Comparison of ENCODE assay signal across 15 cellular contexts in the genomic region with DNA sequence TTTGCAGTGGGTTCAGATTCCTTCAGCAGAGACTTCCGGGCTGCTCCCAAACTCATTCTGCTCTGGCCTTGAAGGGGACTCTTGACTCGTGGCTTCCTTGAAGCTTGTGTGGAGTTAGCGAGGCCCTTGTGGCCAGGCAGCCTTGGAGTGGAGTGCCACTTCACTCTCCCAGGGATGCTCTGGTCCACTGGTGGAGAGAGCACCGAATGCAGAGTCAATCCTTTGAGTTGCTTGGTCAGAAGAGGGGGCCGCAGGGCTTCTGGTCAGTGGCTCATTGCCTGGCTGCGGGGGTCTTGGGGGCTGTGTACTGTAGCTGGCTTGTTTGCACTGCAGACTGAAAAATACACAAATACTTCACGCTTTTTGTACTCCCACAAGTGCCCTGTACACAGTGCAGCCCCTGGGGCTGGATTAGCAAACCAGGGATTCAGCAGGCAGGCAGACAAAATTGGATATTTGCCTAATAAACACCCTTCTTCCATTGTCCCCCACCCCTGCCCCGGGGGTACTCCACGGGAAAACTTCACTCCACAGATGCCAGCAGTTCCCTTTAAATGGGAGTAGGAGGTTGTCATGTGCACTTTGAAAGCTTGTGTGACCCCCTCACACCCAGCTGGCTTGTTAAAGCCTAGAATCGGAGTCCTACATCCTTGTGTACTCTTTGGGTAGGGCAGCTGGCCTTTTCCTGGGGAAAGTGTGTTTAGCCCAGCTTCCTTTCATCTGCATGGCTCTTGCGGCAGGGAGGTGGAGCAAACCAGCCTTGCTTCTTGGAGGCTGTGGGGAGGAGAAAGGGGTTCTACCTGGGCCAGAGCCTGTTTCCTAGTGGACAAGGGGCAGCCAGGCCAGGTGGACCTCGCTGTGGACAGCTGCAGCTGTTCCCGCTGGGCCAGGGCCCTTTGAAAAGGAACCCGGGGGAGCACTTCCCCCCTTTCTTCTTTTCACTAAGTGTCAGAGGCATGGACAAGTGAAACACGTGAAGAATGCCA. TPM values are rescaled to one million over a fixed set of nuclear protein-coding genes. Genes with fewer than 3 reads are reported as not detected.
DNase-seq lines count a peak whose midpoint lies in the region; ATAC-seq and TF ChIP-seq lines count a peak whose summit lies in the region.
"Had no signal": no experiment of that assay in that cellular context is flagged by ENCODE, and none has a peak within 500 bp of the region (broad histone marks: within the 10 kb centered on the region; RNA-seq: fewer than 3 reads in every experiment).

No MANE protein-coding gene starts in this region.

- TF ChIP-seq CTCF in fibroblast of villous mesenchyme (IDR thresholded peaks at IDR 0.05; ENCODE audit: insufficient read depth, low read depth, low read length) (no peak), neural progenitor cell (IDR thresholded peaks at IDR 0.05) (no peak)

- H3K4me1 ChIP-seq in HUES64 (ENCODE audit: insufficient read depth, low read length) (peaks cover 52% of the 10 kb centered on the region), neural progenitor cell (peaks cover 50% of the 10 kb centered on the region)

- H3K9me3 Mint-ChIP-seq in neural progenitor cell = no peaks in the 10 kb centered on the region
- no peaks in the 10 kb centered on the region for H3K9me3 Mint-ChIP-seq in activated T-cell treated with anti-CD3 and anti-CD28 coated beads, Interleukin-2, amount 50 U/mL, for 4 hours
- H3K9me3 Mint-ChIP-seq: activated naive CD4-positive, alpha-beta T cell treated with anti-CD3 and anti-CD28 coated beads, Interleukin-2, amount 10 ng/mL, durations not matched to agents 7 days and 5 days; immature natural killer cell had no signal

- H3K27me3 ChIP-seq in HUES64 (ENCODE audit: insufficient read depth, low read length) (no peaks in the 10 kb centered on the region), neural progenitor cell (no peaks in the 10 kb centered on the region)

- H3K4me1 Mint-ChIP-seq in neural progenitor cell = peaks cover 64% of the 10 kb centered on the region
- no peaks in the 10 kb centered on the region for H3K4me1 Mint-ChIP-seq in activated T-cell treated with anti-CD3 and anti-CD28 coated beads, Interleukin-2, amount 50 U/mL, for 4 hours (ENCODE audit: low read depth)
- H3K4me1 Mint-ChIP-seq: immature natural killer cell had no signal

- no peak for ATAC-seq in HG03571 (IDR thresholded peaks at IDR 0.05; ENCODE audit: unreplicated experiment)
- ATAC-seq in left ventricle myocardium superior = no peak
- ATAC-seq in activated T-cell treated with anti-CD3 and anti-CD28 coated beads, Interleukin-2, amount 50 U/mL, for 4 hours = no peak

- H3K27ac ChIP-seq in HUES64 (ENCODE audit: low read depth, low read length) (peak overlapping the region; percentile 97; the same call in 1 of the 2 replicates), neural progenitor cell (peak overlapping the region; percentile 94)
- H3K27ac ChIP-seq: KMS-11 had no signal

- H3K9me3 ChIP-seq in HUES64 (ENCODE audit: insufficient read depth, low read depth, low read length) (no peaks in the 10 kb centered on the region), neural progenitor cell (ENCODE audit: low read depth) (no peaks in the 10 kb centered on the region)
- H3K9me3 ChIP-seq: Caco-2 had no signal

- peaks cover 90% of the 10 kb centered on the region for H3K79me2 ChIP-seq in neural progenitor cell (ENCODE audit: low read depth)

- H4K20me1 ChIP-seq in neural progenitor cell (ENCODE audit: low read depth) = peaks cover 58% of the 10 kb centered on the region

- no peaks in the 10 kb centered on the region for H3K36me3 ChIP-seq in HUES64 (ENCODE audit: insufficient read depth, low read length)
- no peaks in the 10 kb centered on the region for H3K36me3 ChIP-seq in neural progenitor cell

- peaks cover under 1% of the 10 kb centered on the region for H3K36me3 Mint-ChIP-seq in neural progenitor cell
- H3K36me3 Mint-ChIP-seq in activated T-cell treated with anti-CD3 and anti-CD28 coated beads, Interleukin-2, amount 50 U/mL, for 4 hours (ENCODE audit: insufficient read depth) = no peaks in the 10 kb centered on the region
- H3K36me3 Mint-ChIP-seq: activated naive CD4-positive, alpha-beta T cell treated with anti-CD3 and anti-CD28 coated beads, Interleukin-2, amount 10 ng/mL, durations not matched to agents 7 days and 5 days; immature natural killer cell had no signal

- WGBS in HUES64 = 18% methylated on average over 15 of the region's 15 CpGs

- peak overlapping the region; percentile 81 for H3K4me2 ChIP-seq in neural progenitor cell
- H3K4me2 ChIP-seq: KMS-11 had no signal

- H3F3A ChIP-seq in neural progenitor cell (ENCODE audit: low read depth) = peaks cover 76% of the 10 kb centered on the region

- peak overlapping the region; percentile 46 for H3K9ac ChIP-seq in HUES64 (ENCODE audit: low read depth, low read length)
- H3K9ac ChIP-seq in neural progenitor cell = no peak overlapping the region
- H3K9ac ChIP-seq: KMS-11 had no signal

- intact Hi-C loops in left ventricle myocardium superior (cut with micrococcal nuclease) = no loop called here

- peak overlapping the region; percentile 83 for H3K27ac Mint-ChIP-seq in neural progenitor cell
- H3K27ac Mint-ChIP-seq: activated naive CD4-positive, alpha-beta T cell treated with anti-CD3 and anti-CD28 coated beads, Interleukin-2, amount 10 ng/mL, durations not matched to agents 7 days and 5 days; immature natural killer cell had no signal

- peak overlapping the region; percentile 93 for H3K4me3 Mint-ChIP-seq in neural progenitor cell
- no peak overlapping the region for H3K4me3 Mint-ChIP-seq in activated T-cell treated with anti-CD3 and anti-CD28 coated beads, Interleukin-2, amount 50 U/mL, for 4 hours
- H3K4me3 Mint-ChIP-seq: activated naive CD4-positive, alpha-beta T cell treated with anti-CD3 and anti-CD28 coated beads, Interleukin-2, amount 10 ng/mL, durations not matched to agents 7 days and 5 days had no signal

- H3K4me3 ChIP-seq in HUES64 (ENCODE audit: low read length) (peak overlapping the region; percentile 89), fibroblast of villous mesenchyme (ENCODE audit: low read depth, low read length) (peak overlapping the region; percentile 88), neural progenitor cell (peak overlapping the region; percentile 89)

- H2AFZ ChIP-seq in neural progenitor cell (replicated peaks) = no peak overlapping the region

- H3K27me3 Mint-ChIP-seq in neural progenitor cell (ENCODE audit: insufficient read depth, low read depth) = peaks cover 9% of the 10 kb centered on the region
- peaks cover 77% of the 10 kb centered on the region for H3K27me3 Mint-ChIP-seq in activated T-cell treated with anti-CD3 and anti-CD28 coated beads, Interleukin-2, amount 50 U/mL, for 4 hours (ENCODE audit: low read depth)

- DNase-seq in ELF-1 (ENCODE audit: low read depth, low spot score) (peak; percentile 75), fibroblast of villous mesenchyme (ENCODE audit: low read depth) (peak; percentile 66), neural progenitor cell (ENCODE audit: low spot score) (peak; percentile 77), left ventricle myocardium superior (no peak)
- DNase-seq in activated T-cell treated with anti-CD3 and anti-CD28 coated beads, Interleukin-2, amount 50 U/mL, for 4 hours = no peak
- DNase-seq: activated CD4-positive, alpha-beta T cell treated with anti-CD3 and anti-CD28 coated beads, Interleukin-2, amount 50 U/mL, for 1 hour; activated naive CD4-positive, alpha-beta T cell treated with anti-CD3 and anti-CD28 coated beads, Interleukin-2, amount 10 ng/mL, durations not matched to agents 7 days and 5 days; Caco-2; central memory CD4-positive, alpha-beta T cell; immature natural killer cell; NCI-H2029; T-helper 1 cell had no signal

RNA-seq across cellular contexts. Expression of a gene that starts 3.4 kb away (rescaled TPM):
- 21.8 TPM for polyA plus RNA-seq in HUES64 (2013, experiment 1 of 2)
- polyA plus RNA-seq in HUES64 (2013, experiment 2 of 2) = 22.5 TPM
- total RNA-seq in fibroblast of villous mesenchyme = 22.5 and 28.3 TPM in 2 replicates
- 9.4 and 39.6 TPM in 2 replicates for total RNA-seq in neural progenitor cell (ENCODE audit: low replicate concordance)
- total RNA-seq in left ventricle myocardium superior = 2.1 TPM
- under 1 TPM in 2 of 3 donors, not detected in 1; 0.28 to 0.30 TPM for total RNA-seq in activated T-cell treated with anti-CD3 and anti-CD28 coated beads, Interleukin-2, amount 50 U/mL, for 4 hours
- polyA plus RNA-seq: immature natural killer cell had no signal

Comparison
In these comparisons a context has a peak if more than half of its experiments do, and no peak if none do; other contexts are left out.
1. DNase-seq: peak in ELF-1 (single experiment), fibroblast of villous mesenchyme (single experiment) and neural progenitor cell (single experiment); none in left ventricle myocardium superior (single experiment) and activated T-cell treated with anti-CD3 and anti-CD28 coated beads, Interleukin-2, amount 50 U/mL, for 4 hours (single experiment).
2. Peak in every context shown above with its lines, with median percentiles within 50 percentile points of each other: H3K4me3 ChIP-seq.